In the genomic region with DNA sequence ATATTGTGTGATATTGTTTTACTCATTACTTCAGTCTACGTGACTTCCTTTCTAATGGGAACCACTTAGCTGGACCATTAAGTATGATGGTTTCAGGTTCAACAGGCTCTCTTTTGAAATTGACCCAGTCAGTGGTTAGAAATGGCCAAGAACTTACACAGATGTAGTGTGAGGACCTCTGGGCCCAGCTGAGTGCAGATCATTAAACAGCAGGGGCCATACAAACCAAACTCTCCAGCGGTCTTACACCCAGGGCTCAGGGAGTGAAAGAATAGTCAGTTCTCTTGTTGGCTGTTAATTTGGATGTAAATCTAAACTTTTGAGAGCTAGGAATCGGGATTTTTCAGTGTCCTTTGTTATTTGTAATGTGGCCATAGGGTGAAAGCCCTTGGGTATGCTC, we compare ENCODE assay signal across 18 cellular contexts.
DNase-seq lines count a peak whose midpoint lies in the region; ATAC-seq and TF ChIP-seq lines count a peak whose summit lies in the region.
"Had no signal": no experiment of that assay in that cellular context is flagged by ENCODE, and none has a peak within 500 bp of the region (broad histone marks: within the 10 kb centered on the region; RNA-seq: fewer than 3 reads in every experiment).

No MANE protein-coding gene starts in this region.

- no peak overlapping the region for H2AK5ac ChIP-seq in H9 (ENCODE audit: insufficient read length, low read length)

- H3K4me3 Mint-ChIP-seq in H9 (no peak overlapping the region; a peak in 1 of 5 replicates), neural crest cell (no peak overlapping the region)
- H3K4me3 Mint-ChIP-seq: CD14-positive monocyte; CD4-positive, alpha-beta memory T cell had no signal

- H3K79me1 ChIP-seq in H9 (ENCODE audit: insufficient read depth, low read depth, low read length, poor library complexity, severe bottlenecking) = no peaks in the 10 kb centered on the region

- no peak overlapping the region for H3K14ac ChIP-seq in H9 (ENCODE audit: insufficient read depth, low read length)

- H3K23ac ChIP-seq in H9 (ENCODE audit: insufficient read length, low read depth, low read length) = no peak overlapping the region

- H3K9me3 Mint-ChIP-seq in H9 (peaks cover 8 to 12% of the 10 kb centered on the region in 2 experiments; a peak in 4 of 5 replicates), neural crest cell (no peaks in the 10 kb centered on the region)

- H4K5ac ChIP-seq in H9 (ENCODE audit: insufficient read length, low read depth, low read length) = no peak overlapping the region

- TF ChIP-seq CTCF in H9 (conservative IDR thresholded peaks at IDR 0.05) = no peak
- no peak for TF ChIP-seq CTCF in neural crest cell (conservative IDR thresholded peaks at IDR 0.05)
- TF ChIP-seq CTCF in coronary artery (IDR thresholded peaks at IDR 0.05) = no peak

- H3K27ac Mint-ChIP-seq in H9 = peak overlapping the region; percentile 4 to 91 (median 6); a peak in 3 of 7 replicates
- H3K27ac Mint-ChIP-seq in neural crest cell (ENCODE audit: unreplicated experiment) = peak overlapping the region; percentile 54
- H3K27ac Mint-ChIP-seq: CD4-positive, alpha-beta memory T cell had no signal

- H2BK120ac ChIP-seq in H9 (ENCODE audit: low read depth, low read length, poor library complexity, severe bottlenecking) = no peak overlapping the region

- no peaks in the 10 kb centered on the region for H3K79me2 ChIP-seq in H9 (ENCODE audit: insufficient read depth, low read length)

- no peak overlapping the region for H3T11ph ChIP-seq in H9 (ENCODE audit: low read length)

- WGBS in H9 (ENCODE audit: extremely low coverage, insufficient read length, low lambda C conversion rate) = no CpG with 5 or more reads among the region's 3 CpGs

- no peak overlapping the region for H4K91ac ChIP-seq in H9 (ENCODE audit: insufficient read length, low read depth, low read length)

- no peak for ATAC-seq in HG02610 (IDR thresholded peaks at IDR 0.05; ENCODE audit: unreplicated experiment)
- ATAC-seq: GM12878, HCT116 had no signal

- peaks cover 3 to 9% (median 4%) of the 10 kb centered on the region in 3 experiments; a peak in 4 of 7 replicates for H3K36me3 Mint-ChIP-seq in H9 (ENCODE audit: insufficient read depth in 1 of 3, low read depth in 3 of 3)
- H3K36me3 Mint-ChIP-seq in neural crest cell (ENCODE audit: low read depth) = peaks cover 31% of the 10 kb centered on the region
- H3K36me3 Mint-ChIP-seq: CD14-positive monocyte had no signal

- H2BK12ac ChIP-seq in H9 (ENCODE audit: insufficient read length, low read depth, low read length) = no peak overlapping the region

- no peak overlapping the region for H3K4me2 ChIP-seq in H9 (ENCODE audit: insufficient read depth, insufficient read length, low read length)
- H3K4me2 ChIP-seq: BLaER1 had no signal

- no peaks in the 10 kb centered on the region for H4K20me1 ChIP-seq in H9 (ENCODE audit: control insufficient read depth, insufficient read depth, insufficient read length)
- H4K20me1 ChIP-seq: BLaER1 had no signal

- no peak overlapping the region for H2AFZ ChIP-seq in H9 (ENCODE audit: low read length)
- H2AFZ ChIP-seq: GM23248 had no signal

- no peak overlapping the region for H2BK5ac ChIP-seq in H9 (ENCODE audit: insufficient read length, low read length)

- H3K4me3 ChIP-seq in coronary artery = no peak overlapping the region
- H3K4me3 ChIP-seq: BLaER1, GM12878, GM23248 had no signal

- no peak overlapping the region for H3K18ac ChIP-seq in H9 (ENCODE audit: insufficient read length, low read depth, low read length)

- H2BK15ac ChIP-seq in H9 (ENCODE audit: low read depth, low read length) = no peak overlapping the region

- no peaks in the 10 kb centered on the region for H3K9me3 ChIP-seq in H9 (ENCODE audit: control insufficient read depth, low read depth, low read length)

- no peaks in the 10 kb centered on the region for H3K4me1 ChIP-seq in H9 (ENCODE audit: insufficient read depth, low read length)
- H3K4me1 ChIP-seq: BLaER1 had no signal

- H3K4ac ChIP-seq in H9 (ENCODE audit: low read depth, low read length) = no peak overlapping the region

- H3K27me3 ChIP-seq in H9 (ENCODE audit: insufficient read depth, low read length) = no peaks in the 10 kb centered on the region
- H3K27me3 ChIP-seq: BLaER1 had no signal

- no peak overlapping the region for H3K27ac ChIP-seq in H9 (ENCODE audit: insufficient read length, low read depth, low read length)
- H3K27ac ChIP-seq in coronary artery = no peak overlapping the region
- no peak overlapping the region for H3K27ac ChIP-seq in substantia nigra (ENCODE audit: low read depth, low read length, poor library complexity, severe bottlenecking)
- H3K27ac ChIP-seq: BLaER1, GM23248 had no signal

- no peaks in the 10 kb centered on the region for H3K27me3 Mint-ChIP-seq in H9 (ENCODE audit: low read depth)
- no peaks in the 10 kb centered on the region for H3K27me3 Mint-ChIP-seq in neural crest cell (ENCODE audit: low read depth)
- H3K27me3 Mint-ChIP-seq: CD4-positive, alpha-beta memory T cell had no signal

- no peak overlapping the region for H3K9ac ChIP-seq in H9 (ENCODE audit: extremely low read depth, insufficient read length, low read length)
- H3K9ac ChIP-seq: BLaER1, GM23248 had no signal

- no peak overlapping the region for H3K56ac ChIP-seq in H9 (ENCODE audit: insufficient read length, low read depth, low read length)

- H2BK20ac ChIP-seq in H9 (ENCODE audit: low read depth, low read length, poor library complexity, severe bottlenecking) = no peak overlapping the region

- H3K4me1 Mint-ChIP-seq in H9 (peaks cover 37 to 40% of the 10 kb centered on the region in 2 experiments), neural crest cell (peaks cover 34% of the 10 kb centered on the region)
- H3K4me1 Mint-ChIP-seq: CD14-positive monocyte had no signal

- no peak overlapping the region for H4K8ac ChIP-seq in H9 (replicated peaks; ENCODE audit: insufficient read length, low read depth, low read length)

- peak; percentile 0 for DNase-seq in NCI-H2107 (lab: John Stamatoyannopoulos, UW)
- DNase-seq in NCI-H2107 treated with DMSO at 0.1 percent for 48 hours (lab: John Stamatoyannopoulos, UW; ENCODE audit: unreplicated experiment) = no peak
- DNase-seq in H9 = no peak
- DNase-seq in NCI-H187 treated with DMSO at 0.1 percent for 48 hours (lab: John Stamatoyannopoulos, UW) = peak; percentile 42
- DNase-seq in neural crest cell (ENCODE audit: low read depth, low spot score) = no peak
- DNase-seq in coronary artery (ENCODE audit: low spot score) = no peak
- DNase-seq in substantia nigra (lab: John Stamatoyannopoulos, UW) = no peak
- DNase-seq: 8988T; CD4-positive, alpha-beta memory T cell; DMS153; DND-41; EL; GM23248 had no signal

- H3K23me2 ChIP-seq in H9 (ENCODE audit: insufficient read length, low read depth, low read length, poor library complexity, severe bottlenecking) = no peaks in the 10 kb centered on the region

Comparison
In these comparisons a context has a peak if more than half of its experiments do, and no peak if none do; other contexts are left out.
1. DNase-seq: peak in NCI-H2107 (single experiment) and NCI-H187 treated with DMSO at 0.1 percent for 48 hours (single experiment); none in NCI-H2107 treated with DMSO at 0.1 percent for 48 hours (single experiment), H9 (single experiment), neural crest cell (single experiment), coronary artery (single experiment) and substantia nigra (0 of 49).